1 cellular context compared by ENCODE assay signal in genomic region chr17:81967533-81968395, GRCh38.
TF ChIP-seq lines count a peak whose summit lies in the region.

No MANE protein-coding gene starts in this region.

TF ChIP-seq in K562, 482 proteins besides CTCF, POLR2A, EP300 and RAD21 (continued from another document and continues in another):
- TF ChIP-seq GABPB1 (CRISPR knock-in tag; IDR thresholded peaks at IDR 0.05) (no peak; the same call in 1 of the 2 replicates), NR4A1 (CRISPR knock-in tag; IDR thresholded peaks at IDR 0.05) (no peak), NR4A1 (tag; IDR thresholded peaks at IDR 0.05) (no peak), NKRF (IDR thresholded peaks at IDR 0.05; ENCODE audit: borderline replicate concordance) (no peak), ZFP91 (CRISPR knock-in tag; IDR thresholded peaks at IDR 0.05) (peak; percentile 96), MAZ (CRISPR knock-in tag; conservative IDR thresholded peaks at IDR 0.05 in 1 of 2, IDR thresholded peaks at IDR 0.05 in 1 of 2) (peak; percentile 73 to 78), SIN3A (IDR thresholded peaks at IDR 0.05; ENCODE audit: borderline replicate concordance in 2 of 2, control insufficient read depth in 1 of 2, low read depth in 2 of 2, low read length in 2 of 2) (peak in 1 of 2 experiments; percentile 71; a peak in 1 of 4 replicates), PHF20 (IDR thresholded peaks at IDR 0.05; ENCODE audit: partially characterized antibody) (peak; percentile 31), MEIS2 (IDR thresholded peaks at IDR 0.05; ENCODE audit: partially characterized antibody) (peak; percentile 29), FOXK2 (conservative IDR thresholded peaks at IDR 0.05 in 1 of 2, IDR thresholded peaks at IDR 0.05 in 1 of 2; ENCODE audit: low read depth in 2 of 2) (0 out of 4 replicates have a peak, but pooled peaks of 1 of the 2 experiments have one; percentile 42), NR2C2 (CRISPR knock-in tag; IDR thresholded peaks at IDR 0.05) (peak; percentile 32; the same call in 1 of the 2 replicates), NR2C2 (tag; IDR thresholded peaks at IDR 0.05) (0 out of 2 replicates have a peak, but pooled peaks have one; percentile 28), RAD51 (IDR thresholded peaks at IDR 0.05; ENCODE audit: borderline replicate concordance, low read depth) (peak; percentile 89), ZBTB33 (CRISPR knock-in tag; IDR thresholded peaks at IDR 0.05) (no peak), ZBTB7A (IDR thresholded peaks at IDR 0.05; ENCODE audit: borderline replicate concordance, control insufficient read depth, low read depth, low read length) (peak; percentile 83), TAF1 (IDR thresholded peaks at IDR 0.05; ENCODE audit: control insufficient read depth, extremely low read depth, insufficient read depth, low read length, severe bottlenecking) (peak; percentile 47), ZNF592 (IDR thresholded peaks at IDR 0.05) (peak; percentile 62; the same call in 1 of the 2 replicates), ZNF696 (CRISPR knock-in tag; conservative IDR thresholded peaks at IDR 0.05) (no peak), TCF7L2 (IDR thresholded peaks at IDR 0.05; ENCODE audit: low read depth, low read length) (peak; percentile 73)
- TF ChIP-seq, protein P1, sequence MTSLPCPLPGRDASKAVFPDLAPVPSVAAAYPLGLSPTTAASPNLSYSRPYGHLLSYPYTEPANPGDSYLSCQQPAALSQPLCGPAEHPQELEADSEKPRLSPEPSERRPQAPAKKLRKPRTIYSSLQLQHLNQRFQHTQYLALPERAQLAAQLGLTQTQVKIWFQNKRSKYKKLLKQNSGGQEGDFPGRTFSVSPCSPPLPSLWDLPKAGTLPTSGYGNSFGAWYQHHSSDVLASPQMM (CRISPR knock-in tag; IDR thresholded peaks at IDR 0.05): no peak
- TF ChIP-seq, protein P2, sequence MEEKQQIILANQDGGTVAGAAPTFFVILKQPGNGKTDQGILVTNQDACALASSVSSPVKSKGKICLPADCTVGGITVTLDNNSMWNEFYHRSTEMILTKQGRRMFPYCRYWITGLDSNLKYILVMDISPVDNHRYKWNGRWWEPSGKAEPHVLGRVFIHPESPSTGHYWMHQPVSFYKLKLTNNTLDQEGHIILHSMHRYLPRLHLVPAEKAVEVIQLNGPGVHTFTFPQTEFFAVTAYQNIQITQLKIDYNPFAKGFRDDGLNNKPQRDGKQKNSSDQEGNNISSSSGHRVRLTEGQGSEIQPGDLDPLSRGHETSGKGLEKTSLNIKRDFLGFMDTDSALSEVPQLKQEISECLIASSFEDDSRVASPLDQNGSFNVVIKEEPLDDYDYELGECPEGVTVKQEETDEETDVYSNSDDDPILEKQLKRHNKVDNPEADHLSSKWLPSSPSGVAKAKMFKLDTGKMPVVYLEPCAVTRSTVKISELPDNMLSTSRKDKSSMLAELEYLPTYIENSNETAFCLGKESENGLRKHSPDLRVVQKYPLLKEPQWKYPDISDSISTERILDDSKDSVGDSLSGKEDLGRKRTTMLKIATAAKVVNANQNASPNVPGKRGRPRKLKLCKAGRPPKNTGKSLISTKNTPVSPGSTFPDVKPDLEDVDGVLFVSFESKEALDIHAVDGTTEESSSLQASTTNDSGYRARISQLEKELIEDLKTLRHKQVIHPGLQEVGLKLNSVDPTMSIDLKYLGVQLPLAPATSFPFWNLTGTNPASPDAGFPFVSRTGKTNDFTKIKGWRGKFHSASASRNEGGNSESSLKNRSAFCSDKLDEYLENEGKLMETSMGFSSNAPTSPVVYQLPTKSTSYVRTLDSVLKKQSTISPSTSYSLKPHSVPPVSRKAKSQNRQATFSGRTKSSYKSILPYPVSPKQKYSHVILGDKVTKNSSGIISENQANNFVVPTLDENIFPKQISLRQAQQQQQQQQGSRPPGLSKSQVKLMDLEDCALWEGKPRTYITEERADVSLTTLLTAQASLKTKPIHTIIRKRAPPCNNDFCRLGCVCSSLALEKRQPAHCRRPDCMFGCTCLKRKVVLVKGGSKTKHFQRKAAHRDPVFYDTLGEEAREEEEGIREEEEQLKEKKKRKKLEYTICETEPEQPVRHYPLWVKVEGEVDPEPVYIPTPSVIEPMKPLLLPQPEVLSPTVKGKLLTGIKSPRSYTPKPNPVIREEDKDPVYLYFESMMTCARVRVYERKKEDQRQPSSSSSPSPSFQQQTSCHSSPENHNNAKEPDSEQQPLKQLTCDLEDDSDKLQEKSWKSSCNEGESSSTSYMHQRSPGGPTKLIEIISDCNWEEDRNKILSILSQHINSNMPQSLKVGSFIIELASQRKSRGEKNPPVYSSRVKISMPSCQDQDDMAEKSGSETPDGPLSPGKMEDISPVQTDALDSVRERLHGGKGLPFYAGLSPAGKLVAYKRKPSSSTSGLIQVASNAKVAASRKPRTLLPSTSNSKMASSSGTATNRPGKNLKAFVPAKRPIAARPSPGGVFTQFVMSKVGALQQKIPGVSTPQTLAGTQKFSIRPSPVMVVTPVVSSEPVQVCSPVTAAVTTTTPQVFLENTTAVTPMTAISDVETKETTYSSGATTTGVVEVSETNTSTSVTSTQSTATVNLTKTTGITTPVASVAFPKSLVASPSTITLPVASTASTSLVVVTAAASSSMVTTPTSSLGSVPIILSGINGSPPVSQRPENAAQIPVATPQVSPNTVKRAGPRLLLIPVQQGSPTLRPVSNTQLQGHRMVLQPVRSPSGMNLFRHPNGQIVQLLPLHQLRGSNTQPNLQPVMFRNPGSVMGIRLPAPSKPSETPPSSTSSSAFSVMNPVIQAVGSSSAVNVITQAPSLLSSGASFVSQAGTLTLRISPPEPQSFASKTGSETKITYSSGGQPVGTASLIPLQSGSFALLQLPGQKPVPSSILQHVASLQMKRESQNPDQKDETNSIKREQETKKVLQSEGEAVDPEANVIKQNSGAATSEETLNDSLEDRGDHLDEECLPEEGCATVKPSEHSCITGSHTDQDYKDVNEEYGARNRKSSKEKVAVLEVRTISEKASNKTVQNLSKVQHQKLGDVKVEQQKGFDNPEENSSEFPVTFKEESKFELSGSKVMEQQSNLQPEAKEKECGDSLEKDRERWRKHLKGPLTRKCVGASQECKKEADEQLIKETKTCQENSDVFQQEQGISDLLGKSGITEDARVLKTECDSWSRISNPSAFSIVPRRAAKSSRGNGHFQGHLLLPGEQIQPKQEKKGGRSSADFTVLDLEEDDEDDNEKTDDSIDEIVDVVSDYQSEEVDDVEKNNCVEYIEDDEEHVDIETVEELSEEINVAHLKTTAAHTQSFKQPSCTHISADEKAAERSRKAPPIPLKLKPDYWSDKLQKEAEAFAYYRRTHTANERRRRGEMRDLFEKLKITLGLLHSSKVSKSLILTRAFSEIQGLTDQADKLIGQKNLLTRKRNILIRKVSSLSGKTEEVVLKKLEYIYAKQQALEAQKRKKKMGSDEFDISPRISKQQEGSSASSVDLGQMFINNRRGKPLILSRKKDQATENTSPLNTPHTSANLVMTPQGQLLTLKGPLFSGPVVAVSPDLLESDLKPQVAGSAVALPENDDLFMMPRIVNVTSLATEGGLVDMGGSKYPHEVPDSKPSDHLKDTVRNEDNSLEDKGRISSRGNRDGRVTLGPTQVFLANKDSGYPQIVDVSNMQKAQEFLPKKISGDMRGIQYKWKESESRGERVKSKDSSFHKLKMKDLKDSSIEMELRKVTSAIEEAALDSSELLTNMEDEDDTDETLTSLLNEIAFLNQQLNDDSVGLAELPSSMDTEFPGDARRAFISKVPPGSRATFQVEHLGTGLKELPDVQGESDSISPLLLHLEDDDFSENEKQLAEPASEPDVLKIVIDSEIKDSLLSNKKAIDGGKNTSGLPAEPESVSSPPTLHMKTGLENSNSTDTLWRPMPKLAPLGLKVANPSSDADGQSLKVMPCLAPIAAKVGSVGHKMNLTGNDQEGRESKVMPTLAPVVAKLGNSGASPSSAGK (IDR thresholded peaks at IDR 0.05): peak; percentile 74
- TF ChIP-seq, protein P3, sequence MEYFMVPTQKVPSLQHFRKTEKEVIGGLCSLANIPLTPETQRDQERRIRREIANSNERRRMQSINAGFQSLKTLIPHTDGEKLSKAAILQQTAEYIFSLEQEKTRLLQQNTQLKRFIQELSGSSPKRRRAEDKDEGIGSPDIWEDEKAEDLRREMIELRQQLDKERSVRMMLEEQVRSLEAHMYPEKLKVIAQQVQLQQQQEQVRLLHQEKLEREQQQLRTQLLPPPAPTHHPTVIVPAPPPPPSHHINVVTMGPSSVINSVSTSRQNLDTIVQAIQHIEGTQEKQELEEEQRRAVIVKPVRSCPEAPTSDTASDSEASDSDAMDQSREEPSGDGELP (CRISPR knock-in tag; IDR thresholded peaks at IDR 0.05; ENCODE audit: borderline replicate concordance): peak; percentile 71
- TF ChIP-seq, protein P4, sequence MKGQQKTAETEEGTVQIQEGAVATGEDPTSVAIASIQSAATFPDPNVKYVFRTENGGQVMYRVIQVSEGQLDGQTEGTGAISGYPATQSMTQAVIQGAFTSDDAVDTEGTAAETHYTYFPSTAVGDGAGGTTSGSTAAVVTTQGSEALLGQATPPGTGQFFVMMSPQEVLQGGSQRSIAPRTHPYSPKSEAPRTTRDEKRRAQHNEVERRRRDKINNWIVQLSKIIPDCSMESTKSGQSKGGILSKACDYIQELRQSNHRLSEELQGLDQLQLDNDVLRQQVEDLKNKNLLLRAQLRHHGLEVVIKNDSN (CRISPR knock-in tag; IDR thresholded peaks at IDR 0.05): peak; percentile 96
- TF ChIP-seq, protein P5, sequence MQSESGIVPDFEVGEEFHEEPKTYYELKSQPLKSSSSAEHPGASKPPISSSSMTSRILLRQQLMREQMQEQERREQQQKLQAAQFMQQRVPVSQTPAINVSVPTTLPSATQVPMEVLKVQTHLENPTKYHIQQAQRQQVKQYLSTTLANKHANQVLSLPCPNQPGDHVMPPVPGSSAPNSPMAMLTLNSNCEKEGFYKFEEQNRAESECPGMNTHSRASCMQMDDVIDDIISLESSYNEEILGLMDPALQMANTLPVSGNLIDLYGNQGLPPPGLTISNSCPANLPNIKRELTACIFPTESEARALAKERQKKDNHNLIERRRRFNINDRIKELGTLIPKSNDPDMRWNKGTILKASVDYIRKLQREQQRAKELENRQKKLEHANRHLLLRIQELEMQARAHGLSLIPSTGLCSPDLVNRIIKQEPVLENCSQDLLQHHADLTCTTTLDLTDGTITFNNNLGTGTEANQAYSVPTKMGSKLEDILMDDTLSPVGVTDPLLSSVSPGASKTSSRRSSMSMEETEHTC (IDR thresholded peaks at IDR 0.05): peak; percentile 65
